In the genomic region with DNA sequence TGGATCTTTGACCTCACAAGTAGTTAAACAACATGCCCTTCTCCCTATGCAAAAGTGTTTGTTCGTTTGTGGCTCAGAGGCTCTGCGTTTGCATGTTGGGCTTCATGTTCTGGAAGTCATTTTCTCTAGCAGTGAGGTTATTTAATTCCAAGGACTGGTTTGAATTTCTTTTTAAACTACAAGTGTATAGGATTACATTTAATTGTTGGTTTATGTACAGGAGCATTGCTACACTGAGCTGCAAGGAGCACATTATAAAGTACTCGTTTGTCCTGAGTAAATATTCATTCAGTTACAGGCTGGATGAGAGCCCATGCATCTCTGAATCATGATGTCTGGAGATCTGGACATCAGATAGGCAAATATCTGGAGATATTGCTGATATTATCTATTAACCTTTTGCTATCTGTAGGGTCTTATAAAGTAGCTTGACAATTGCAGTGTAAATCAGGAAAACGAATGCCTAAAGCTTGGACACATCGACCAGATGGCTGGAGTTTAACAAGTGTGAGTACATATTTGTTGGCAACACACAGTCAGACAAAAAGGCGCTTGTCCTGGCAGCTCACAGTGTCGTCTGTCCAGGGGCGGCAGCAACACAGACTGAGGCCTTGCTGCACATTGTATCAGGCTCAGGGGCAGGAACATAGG, we compare ENCODE assay signal across 10 cellular contexts.
A peak's percentile ranks its signal among the peaks of the same experiment; 100 is the strongest.
DNase-seq lines count a peak whose midpoint lies in the region; ATAC-seq and TF ChIP-seq lines count a peak whose summit lies in the region.
"Had no signal": no experiment of that assay in that cellular context is flagged by ENCODE, and none has a peak within 500 bp of the region (broad histone marks: within the 10 kb centered on the region; RNA-seq: fewer than 3 reads in every experiment).

No MANE protein-coding gene starts in this region.

- ATAC-seq in HG03045 (IDR thresholded peaks at IDR 0.05; ENCODE audit: unreplicated experiment) (no peak), HG03432 (IDR thresholded peaks at IDR 0.05; ENCODE audit: unreplicated experiment) (no peak)

- DNase-seq in AG20443 (ENCODE audit: low spot score) (peak; percentile 55), M059J (ENCODE audit: low read depth) (peak; percentile 78), cerebellar cortex (ENCODE audit: low spot score) (peak; percentile 95), NCI-H1048 (lab: John Stamatoyannopoulos, UW) (no peak), lower leg skin (ENCODE audit: low spot score in 2 of 2) (no peak)
- DNase-seq: activated CD8-positive, alpha-beta memory T cell treated with anti-CD3 and anti-CD28 coated beads, Interleukin-2, amount 50 U/mL, for 4 hours had no signal

- no peaks in the 10 kb centered on the region for H3K36me3 Mint-ChIP-seq in nephron (ENCODE audit: low read depth)

- H3K27me3 Mint-ChIP-seq in nephron (ENCODE audit: low read depth), result no peaks in the 10 kb centered on the region

- intact Hi-C loops in lower leg skin (cut with DNase I; ENCODE audit: low total_unique reads), result no loop called here

- no peak overlapping the region for H3K4me3 ChIP-seq in lower leg skin (ENCODE audit: low read depth, poor library complexity, severe bottlenecking)

- peaks cover 40% of the 10 kb centered on the region for H3K4me1 Mint-ChIP-seq in nephron
- H3K4me1 Mint-ChIP-seq: neural crest cell had no signal

- WGBS in lower leg skin, 2 donors, result 34 to 46% methylated on average over 8 of the region's 8 CpGs

- no peak for TF ChIP-seq POLR2A in lower leg skin (IDR thresholded peaks at IDR 0.05)

- H3K4me3 Mint-ChIP-seq in nephron, result no peak overlapping the region
- H3K4me3 Mint-ChIP-seq: neural crest cell had no signal

- H3K27ac Mint-ChIP-seq in nephron, result peak overlapping the region; percentile 28 to 96 (median 80)

- TF ChIP-seq CTCF in nephron (IDR thresholded peaks at IDR 0.05; ENCODE audit: unreplicated experiment in 3 of 3) (no peak), lower leg skin (IDR thresholded peaks at IDR 0.05) (no peak)

- no peaks in the 10 kb centered on the region for H3K9me3 Mint-ChIP-seq in nephron

Comparison
In these comparisons a context has a peak if more than half of its experiments do, and no peak if none do; other contexts are left out.
1. DNase-seq: peak in AG20443 (single experiment), M059J (single experiment) and cerebellar cortex (single experiment); none in NCI-H1048 (single experiment) and lower leg skin (0 of 2).